1 cellular context compared by ENCODE assay signal in the genomic region with DNA sequence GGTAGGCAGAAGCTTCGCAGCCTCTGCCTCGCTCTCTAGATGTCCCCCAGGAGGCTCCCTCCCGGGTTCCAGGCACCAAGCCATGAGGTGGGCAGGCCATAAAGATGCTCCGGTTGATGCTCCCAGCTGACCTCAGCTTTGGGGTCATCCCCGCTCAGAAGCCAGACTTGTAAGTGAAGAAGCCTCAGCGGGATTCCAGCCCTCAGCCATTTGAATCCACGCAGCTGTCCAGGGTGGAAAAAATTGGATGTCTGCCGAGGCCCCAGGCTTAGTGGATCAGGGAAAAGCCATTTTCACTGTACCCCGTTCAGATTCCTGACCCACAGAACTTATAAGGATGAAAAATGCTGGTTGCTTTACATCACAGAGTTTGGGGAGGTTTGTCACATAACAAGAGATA.
TF ChIP-seq lines count a peak whose summit lies in the region.

No MANE protein-coding gene starts in this region.

TF ChIP-seq in IMR-90, 13 proteins besides CTCF, POLR2A, EP300 and RAD21 (continued from another document):
- TF ChIP-seq CHD1 (IDR thresholded peaks at IDR 0.05; ENCODE audit: low read depth, low read length) (no peak), SMC3 (IDR thresholded peaks at IDR 0.05; ENCODE audit: low read depth, low read length) (no peak), MAZ (IDR thresholded peaks at IDR 0.05; ENCODE audit: borderline replicate concordance, low read depth, low read length) (no peak), NFE2L2 (IDR thresholded peaks at IDR 0.05; ENCODE audit: low read depth, low read length) (no peak), MAFK (IDR thresholded peaks at IDR 0.05; ENCODE audit: low read depth, low read length) (no peak), CEBPB (IDR thresholded peaks at IDR 0.05; ENCODE audit: low read depth, low read length) (no peak), MXI1 (IDR thresholded peaks at IDR 0.05; ENCODE audit: borderline replicate concordance, low read depth, low read length) (no peak), FOS (IDR thresholded peaks at IDR 0.05; ENCODE audit: low read depth, low read length) (no peak)
- TF ChIP-seq, protein P1, sequence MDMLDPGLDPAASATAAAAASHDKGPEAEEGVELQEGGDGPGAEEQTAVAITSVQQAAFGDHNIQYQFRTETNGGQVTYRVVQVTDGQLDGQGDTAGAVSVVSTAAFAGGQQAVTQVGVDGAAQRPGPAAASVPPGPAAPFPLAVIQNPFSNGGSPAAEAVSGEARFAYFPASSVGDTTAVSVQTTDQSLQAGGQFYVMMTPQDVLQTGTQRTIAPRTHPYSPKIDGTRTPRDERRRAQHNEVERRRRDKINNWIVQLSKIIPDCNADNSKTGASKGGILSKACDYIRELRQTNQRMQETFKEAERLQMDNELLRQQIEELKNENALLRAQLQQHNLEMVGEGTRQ (IDR thresholded peaks at IDR 0.05; ENCODE audit: low read depth, low read length): no peak
- TF ChIP-seq, protein P2, sequence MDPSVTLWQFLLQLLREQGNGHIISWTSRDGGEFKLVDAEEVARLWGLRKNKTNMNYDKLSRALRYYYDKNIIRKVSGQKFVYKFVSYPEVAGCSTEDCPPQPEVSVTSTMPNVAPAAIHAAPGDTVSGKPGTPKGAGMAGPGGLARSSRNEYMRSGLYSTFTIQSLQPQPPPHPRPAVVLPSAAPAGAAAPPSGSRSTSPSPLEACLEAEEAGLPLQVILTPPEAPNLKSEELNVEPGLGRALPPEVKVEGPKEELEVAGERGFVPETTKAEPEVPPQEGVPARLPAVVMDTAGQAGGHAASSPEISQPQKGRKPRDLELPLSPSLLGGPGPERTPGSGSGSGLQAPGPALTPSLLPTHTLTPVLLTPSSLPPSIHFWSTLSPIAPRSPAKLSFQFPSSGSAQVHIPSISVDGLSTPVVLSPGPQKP (IDR thresholded peaks at IDR 0.05; ENCODE audit: borderline replicate concordance, low read depth, low read length): no peak
